Comparison of ENCODE assay signal across 19 cellular contexts in genomic region chr5:170211575-170212334, GRCh38. TPM values are rescaled to one million over a fixed set of nuclear protein-coding genes. Genes with fewer than 3 reads are reported as not detected.
A peak's percentile ranks its signal among the peaks of the same experiment; 100 is the strongest.
DNase-seq lines count a peak whose midpoint lies in the region; ATAC-seq, FAIRE-seq and TF ChIP-seq lines count a peak whose summit lies in the region.
"Had no signal": no experiment of that assay in that cellular context is flagged by ENCODE, and none has a peak within 500 bp of the region (broad histone marks: within the 10 kb centered on the region; RNA-seq: fewer than 3 reads in every experiment).

No MANE protein-coding gene starts in this region.

- TF ChIP-seq CTCF in PC-3 (conservative IDR thresholded peaks at IDR 0.05; ENCODE audit: low read depth, low read length) (no peak), bronchial epithelial cell (IDR thresholded peaks at IDR 0.05; ENCODE audit: insufficient read depth, low read length, severe bottlenecking) (no peak), type B pancreatic cell (conservative IDR thresholded peaks at IDR 0.05) (no peak)

- no peak overlapping the region for H3K9ac ChIP-seq in PC-3 (ENCODE audit: low read length)
- H3K9ac ChIP-seq: KMS-11 had no signal

- no peaks in the 10 kb centered on the region for H3F3A ChIP-seq in PC-3 (ENCODE audit: low read length, unreplicated experiment)

- no peaks in the 10 kb centered on the region for H3K9me3 ChIP-seq in PC-3 (ENCODE audit: low read length)

- ATAC-seq in PC-3 = peak; percentile 88
- ATAC-seq in HG03045 (IDR thresholded peaks at IDR 0.05; ENCODE audit: unreplicated experiment) = no peak
- ATAC-seq in GM18498 (IDR thresholded peaks at IDR 0.05; ENCODE audit: unreplicated experiment) = no peak
- ATAC-seq: SK-N-SH treated with all-trans-retinoic acid at 6 μM for 48 hours had no signal

- no peaks in the 10 kb centered on the region for H3K79me2 ChIP-seq in PC-3 (ENCODE audit: low read length)

- H3K27me3 ChIP-seq in PC-3 (ENCODE audit: low read length) = no peaks in the 10 kb centered on the region
- no peaks in the 10 kb centered on the region for H3K27me3 ChIP-seq in bronchial epithelial cell (ENCODE audit: control insufficient read depth, insufficient read depth, low read length)

- H3K4me3 Mint-ChIP-seq in type B pancreatic cell = no peak overlapping the region
- H3K4me3 Mint-ChIP-seq: CD8-positive, alpha-beta memory T cell had no signal

- no peaks in the 10 kb centered on the region for H3K36me3 ChIP-seq in PC-3 (ENCODE audit: low read depth, low read length)
- H3K36me3 ChIP-seq in bronchial epithelial cell (ENCODE audit: control insufficient read depth, insufficient read depth, low read length) = no peaks in the 10 kb centered on the region

- intact Hi-C loops in PC-3 (cut with micrococcal nuclease) = loop anchor here (1.0 to 10.0 kb wide), 2 partner anchors 8 to 287 kb away; no protein-coding TSS in a partner anchor

- no peak overlapping the region; the same call in 1 of the 2 replicates for H3K4me3 ChIP-seq in PC-3 (ENCODE audit: low read length)
- no peak overlapping the region for H3K4me3 ChIP-seq in bronchial epithelial cell (ENCODE audit: low read depth, low read length)

- BruUV-seq in PC-3 (replicated peaks; lab: Mats Ljungman, UMichigan) = no TSS peak

- no peaks in the 10 kb centered on the region for H3K9me2 ChIP-seq in PC-3 (replicated peaks; ENCODE audit: low read length)

- peaks cover 14% of the 10 kb centered on the region for H3K27me3 Mint-ChIP-seq in type B pancreatic cell

- no peaks in the 10 kb centered on the region for H3K36me3 Mint-ChIP-seq in type B pancreatic cell
- H3K36me3 Mint-ChIP-seq: CD8-positive, alpha-beta memory T cell had no signal

- peak; percentile 25 for DNase-seq in EL
- DNase-seq in PC-3 = peak; percentile 92
- peak; percentile 85 for DNase-seq in bronchial epithelial cell (ENCODE audit: low read depth)
- no peak for DNase-seq in type B pancreatic cell (ENCODE audit: extremely low spot score, unreplicated experiment)
- no peak for DNase-seq in nucleus accumbens (lab: John Stamatoyannopoulos, UW)
- DNase-seq: CD8-positive, alpha-beta memory T cell; MV-4-11; NCI-H1105 treated with DMSO at 0.1 percent for 48 hours; NCI-H2029 treated with DMSO at 0.1 percent for 48 hours; NCI-H524 treated with DMSO at 0.1 percent for 48 hours; NCI-H82; SHP77 treated with DMSO at 0.1 percent for 48 hours had no signal

- peaks cover 28% of the 10 kb centered on the region for H3K4me1 ChIP-seq in PC-3 (ENCODE audit: insufficient read depth, low read length)

- no peak for FAIRE-seq in bronchial epithelial cell (lab: Jason Lieb, UNC)
- FAIRE-seq: H54 had no signal

- H3K4me1 Mint-ChIP-seq in type B pancreatic cell (ENCODE audit: unreplicated experiment) = no peaks in the 10 kb centered on the region
- H3K4me1 Mint-ChIP-seq: CD8-positive, alpha-beta memory T cell had no signal

- H4K20me1 ChIP-seq in PC-3 (ENCODE audit: low read length) = no peaks in the 10 kb centered on the region

- POLR2A ChIA-PET in PC-3 (lab: Charles Lee; ENCODE audit: unreplicated experiment) = interaction anchor here (0.7 kb wide), 1 partner anchor 618 kb away, joined by 6 read pairs; no protein-coding TSS in a partner anchor

- peak overlapping the region; percentile 17 for H3K27ac Mint-ChIP-seq in type B pancreatic cell
- H3K27ac Mint-ChIP-seq: CD8-positive, alpha-beta memory T cell had no signal

- peak overlapping the region; percentile 79 for H3K27ac ChIP-seq in PC-3 (ENCODE audit: low read length)
- H3K27ac ChIP-seq: C4-2B, KMS-11 had no signal

- CTCF ChIA-PET in PC-3 (lab: Charles Lee) = interaction anchor here (0.6 to 1.0 kb wide), 2 partner anchors 14 to 619 kb away, joined by 3 to 4 read pairs; no protein-coding TSS in a partner anchor

- peak overlapping the region; percentile 49 for H3K4me2 ChIP-seq in PC-3 (ENCODE audit: low read length)
- H3K4me2 ChIP-seq: KMS-11 had no signal

- no peaks in the 10 kb centered on the region for H3K9me3 Mint-ChIP-seq in type B pancreatic cell

- no peak overlapping the region for H2AFZ ChIP-seq in PC-3 (ENCODE audit: low read length)

RNA-seq across cellular contexts. Expression of gene C5orf58, which starts 21.0 kb away (rescaled TPM):
- total RNA-seq in PC-3 (2014; rRNA removed) (not detected in 2 replicates), bronchial epithelial cell (not detected in 2 replicates), type B pancreatic cell (ENCODE audit: low replicate concordance) (not detected in 2 replicates)
- total RNA-seq: CD8-positive, alpha-beta memory T cell; RPMI7951 had no signal

Comparison
In these comparisons a context has a peak if more than half of its experiments do, and no peak if none do; other contexts are left out.
1. DNase-seq: peak in EL (single experiment), PC-3 (single experiment) and bronchial epithelial cell (single experiment); none in type B pancreatic cell (single experiment) and nucleus accumbens (0 of 56).